In the genomic region with DNA sequence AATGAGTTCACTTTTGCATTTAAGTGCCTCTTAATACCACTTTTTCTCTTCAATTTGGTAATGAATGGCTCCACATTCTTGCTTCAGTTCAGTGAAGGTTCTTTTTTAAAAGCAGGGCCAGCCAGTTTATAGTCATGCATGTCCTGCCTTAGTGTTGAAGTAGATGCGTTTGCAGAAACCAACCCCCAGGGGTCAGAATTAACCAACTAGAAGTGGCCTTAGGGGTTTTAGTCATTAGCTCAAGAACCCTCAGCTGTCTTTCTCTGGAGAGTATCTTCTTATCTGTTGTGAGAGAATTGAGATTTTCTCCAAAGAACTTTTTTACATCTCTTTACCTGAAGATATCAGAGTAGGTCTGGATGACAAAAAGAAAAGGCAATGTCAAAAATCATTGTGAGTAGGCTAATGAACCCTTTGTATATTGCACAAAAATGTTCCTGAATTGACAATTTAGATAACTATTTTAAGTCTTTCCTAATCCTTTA, we compare ENCODE assay signal across 8 cellular contexts.
DNase-seq lines count a peak whose midpoint lies in the region; TF ChIP-seq lines count a peak whose summit lies in the region.

No MANE protein-coding gene starts in this region.

- H3K36me3 ChIP-seq in Karpas-422 (ENCODE audit: insufficient read depth, low read length): no peaks in the 10 kb centered on the region
- H3K36me3 ChIP-seq in spleen: no peaks in the 10 kb centered on the region

- in situ Hi-C loops in GM13976 (cut with MboI; ENCODE audit: low sequenced_read_pairs, unreplicated experiment): no loop called here
- in situ Hi-C loops in astrocyte of the spinal cord (cut with HindIII; ENCODE audit: low sequenced_read_pairs): no loop called here

- no peak overlapping the region for H3K9ac ChIP-seq in Karpas-422 (ENCODE audit: low read length)

- H3K27ac ChIP-seq in Karpas-422 (ENCODE audit: low read length) (no peak overlapping the region), spleen (no peak overlapping the region)

- H3K79me2 ChIP-seq in Karpas-422 (ENCODE audit: low read length): no peaks in the 10 kb centered on the region

- no peak overlapping the region for H3K4me2 ChIP-seq in Karpas-422 (ENCODE audit: low read depth, low read length, poor library complexity, severe bottlenecking)

- TF ChIP-seq CTCF in GM13976 (IDR thresholded peaks at IDR 0.05; ENCODE audit: borderline replicate concordance, control extremely low read depth, extremely low read depth, insufficient read depth, missing control alignments) (peak; percentile 27), astrocyte of the spinal cord (IDR thresholded peaks at IDR 0.05; ENCODE audit: low read depth, low read length) (peak; percentile 68), spleen (IDR thresholded peaks at IDR 0.05 in 8 of 11, conservative IDR thresholded peaks at IDR 0.05 in 3 of 11) (peak; percentile 31 to 74 (median 67))

- H3K9me3 ChIP-seq in Karpas-422 (ENCODE audit: low read length) (no peaks in the 10 kb centered on the region), spleen (no peaks in the 10 kb centered on the region)

- intact Hi-C loops in spleen (cut with DNase I; ENCODE audit: low total_unique reads): loop anchor here (5.0 kb wide), 1 partner anchor 205 kb away; no protein-coding TSS in a partner anchor

- 0 to 12% (median 2%) methylated on average over 1 of the region's 1 CpG for WGBS in spleen, 5 donors

- no peak overlapping the region for H2AFZ ChIP-seq in Karpas-422 (ENCODE audit: low read length)

- H3K4me1 ChIP-seq in Karpas-422 (ENCODE audit: low read length) (no peaks in the 10 kb centered on the region), spleen (no peaks in the 10 kb centered on the region)

- no peak for TF ChIP-seq POLR2A in spleen (IDR thresholded peaks at IDR 0.05)

- H3K27me3 ChIP-seq in Karpas-422 (ENCODE audit: low read length) (no peaks in the 10 kb centered on the region), spleen (replicated peaks in 1 of 7) (no peaks in the 10 kb centered on the region)

- H3K9me2 ChIP-seq in Karpas-422 (replicated peaks; ENCODE audit: insufficient read depth, low read length): no peaks in the 10 kb centered on the region

- H4K20me1 ChIP-seq in Karpas-422 (ENCODE audit: insufficient read depth, low read depth, low read length): no peaks in the 10 kb centered on the region

- no peak overlapping the region for H3K4me3 ChIP-seq in Karpas-422 (ENCODE audit: low read length)
- H3K4me3 ChIP-seq in astrocyte of the spinal cord (ENCODE audit: low read depth, low read length): no peak overlapping the region
- no peak overlapping the region for H3K4me3 ChIP-seq in spleen

- DNase-seq in Ammon's horn (ENCODE audit: low spot score): peak; percentile 66
- DNase-seq in GM13976 (ENCODE audit: low spot score): peak; percentile 55
- peak; percentile 88 for DNase-seq in Karpas-422
- peak; percentile 83 for DNase-seq in OCI-M1 (lab: John Stamatoyannopoulos, UW)
- DNase-seq in astrocyte of the spinal cord (ENCODE audit: low read depth, low spot score): peak; percentile 75
- DNase-seq in iPS DF 4.7 (ENCODE audit: extremely low read depth, low spot score): peak; percentile 91
- DNase-seq in spleen: no peak
- no peak for DNase-seq in effector CD8-positive, alpha-beta T cell (lab: John Stamatoyannopoulos, UW)

Comparison
In these comparisons a context has a peak if more than half of its experiments do, and no peak if none do; other contexts are left out.
1. DNase-seq: peak in Ammon's horn (single experiment), GM13976 (single experiment), Karpas-422 (single experiment), OCI-M1 (single experiment), astrocyte of the spinal cord (single experiment) and iPS DF 4.7 (single experiment); none in spleen (single experiment) and effector CD8-positive, alpha-beta T cell (single experiment).
2. Peak in every context shown above with its lines, with median percentiles within 50 percentile points of each other: CTCF ChIP-seq.